ENCODE assay signal across 8 cellular contexts in genomic region chr2:101124684-101125366, GRCh38. TPM values are rescaled to one million over a fixed set of nuclear protein-coding genes. Genes with fewer than 3 reads are reported as not detected.
DNase-seq lines count a peak whose midpoint lies in the region; ATAC-seq, FAIRE-seq and TF ChIP-seq lines count a peak whose summit lies in the region.

No MANE protein-coding gene starts in this region.

- no peaks in the 10 kb centered on the region for H4K20me1 ChIP-seq in endothelial cell of umbilical vein (replicated peaks; ENCODE audit: control insufficient read depth, extremely low read depth, insufficient read depth, low read length)

- H3K27me3 Mint-ChIP-seq in mesothelial cell of epicardium (ENCODE audit: low read depth): no peaks in the 10 kb centered on the region

- no peaks in the 10 kb centered on the region for H3K36me3 Mint-ChIP-seq in mesothelial cell of epicardium

- no peaks in the 10 kb centered on the region for H3K36me3 ChIP-seq in endothelial cell of umbilical vein (ENCODE audit: control insufficient read depth in 2 of 2, extremely low read depth in 1 of 2, insufficient read depth in 2 of 2, low read length in 2 of 2)
- H3K36me3 ChIP-seq in vagina: no peaks in the 10 kb centered on the region

- H3K4me1 ChIP-seq in endothelial cell of umbilical vein (ENCODE audit: control insufficient read depth, extremely low read depth, insufficient read depth, low read length) (peaks cover 65% of the 10 kb centered on the region), vagina (peaks cover 60% of the 10 kb centered on the region)

- H3K4me1 Mint-ChIP-seq in mesothelial cell of epicardium: peaks cover 17% of the 10 kb centered on the region

- TF ChIP-seq CTCF in endothelial cell of umbilical vein (IDR thresholded peaks at IDR 0.05; ENCODE audit: extremely low read depth in 1 of 2, insufficient read depth in 1 of 2, low read depth in 1 of 2, low read length in 2 of 2) (no peak), mesothelial cell of epicardium (IDR thresholded peaks at IDR 0.05; ENCODE audit: unreplicated experiment) (no peak), vagina (IDR thresholded peaks at IDR 0.05) (no peak)

- H3K9me3 ChIP-seq in endothelial cell of umbilical vein (replicated peaks; ENCODE audit: control insufficient read depth, insufficient read depth, low read length) (no peaks in the 10 kb centered on the region), vagina (no peaks in the 10 kb centered on the region)

- H3K79me2 ChIP-seq in endothelial cell of umbilical vein (ENCODE audit: control insufficient read depth, insufficient read depth, low read length): peaks cover 73% of the 10 kb centered on the region

- no peaks in the 10 kb centered on the region for H3K9me1 ChIP-seq in endothelial cell of umbilical vein (replicated peaks; ENCODE audit: control insufficient read depth, extremely low read depth, insufficient read depth, low read length)

- H3K27ac ChIP-seq in endothelial cell of umbilical vein (ENCODE audit: insufficient read depth, low read depth, low read length) (peak overlapping the region; percentile 99), vagina (peak overlapping the region; percentile 45)

- peak overlapping the region in 1 of 3 experiments; percentile 24 for H3K4me3 ChIP-seq in endothelial cell of umbilical vein (replicated peaks in 1 of 3; ENCODE audit: insufficient read depth in 1 of 3, low read depth in 1 of 3, low read length in 3 of 3)
- no peak overlapping the region for H3K4me3 ChIP-seq in vagina

- POLR2A ChIA-PET in endothelial cell of umbilical vein (lab: Charles Lee): interaction anchor here (1.3 to 2.7 kb wide), 2 partner anchors 26 to 123 kb away, joined by 6 to 12 read pairs; partner anchors contain the start of genes RPL31 and TBC1D8

- no peak for ATAC-seq in HG02642 (IDR thresholded peaks at IDR 0.05; ENCODE audit: poor library complexity, unreplicated experiment)

- peak overlapping the region; percentile 86 for H3K4me2 ChIP-seq in endothelial cell of umbilical vein (ENCODE audit: insufficient read depth, low read length)

- dilution Hi-C loops in endothelial cell of umbilical vein (cut with MboI; ENCODE audit: extremely low pct_ligation_motif_present, low sequenced_read_pairs): loop anchor here (5.0 kb wide), 1 partner anchor 63 kb away; no protein-coding TSS in a partner anchor

- no peaks in the 10 kb centered on the region for H3K9me3 Mint-ChIP-seq in mesothelial cell of epicardium

- CTCF ChIA-PET in endothelial cell of umbilical vein (lab: Charles Lee): interaction anchor here (0.8 to 1.7 kb wide), 7 partner anchors 11 to 88 kb away, joined by 3 to 8 read pairs (median 4); no protein-coding TSS in a partner anchor

- intact Hi-C loops in endothelial cell of umbilical vein (cut with micrococcal nuclease) (loop anchor here (1.0 to 5.0 kb wide), 3 partner anchors 26 to 204 kb away; partner anchors contain the start of gene TBC1D8), vagina (cut with DNase I) (no loop called here)

- BruUV-seq in endothelial cell of umbilical vein (replicated peaks; lab: Mats Ljungman, UMichigan): no TSS peak

- DNase-seq in SIG-M5 treated with dmso at 0.1 percent for 504 hours (lab: John Stamatoyannopoulos, UW; ENCODE audit: unreplicated experiment) (peak; percentile 40), SIG-M5 (lab: John Stamatoyannopoulos, UW) (no peak), endothelial cell of umbilical vein (ENCODE audit: low read depth, low spot score) (peak; percentile 98), mesothelial cell of epicardium (ENCODE audit: low spot score in 2 of 2, unreplicated experiment in 2 of 2) (no peak), vagina (ENCODE audit: extremely low spot score in 2 of 2) (no peak), NCI-H510A treated with DMSO at 0.1 percent for 48 hours (lab: John Stamatoyannopoulos, UW) (no peak)
- DNase-seq in activated effector memory CD4-positive, alpha-beta T cell treated with anti-CD3 and anti-CD28 coated beads, Interleukin-2, amount 50 U/mL, for 16 hours: no peak

- peak; percentile 51 for TF ChIP-seq POLR2A in endothelial cell of umbilical vein (IDR thresholded peaks at IDR 0.05; ENCODE audit: low read depth, low read length)
- TF ChIP-seq POLR2A in vagina (IDR thresholded peaks at IDR 0.05): no peak

- FAIRE-seq in endothelial cell of umbilical vein (lab: Jason Lieb, UNC): peak; percentile 94

- H3K27me3 ChIP-seq in endothelial cell of umbilical vein (ENCODE audit: control insufficient read depth in 2 of 2, insufficient read depth in 2 of 2, low read length in 2 of 2): no peaks in the 10 kb centered on the region
- no peaks in the 10 kb centered on the region for H3K27me3 ChIP-seq in vagina

- H3K9ac ChIP-seq in endothelial cell of umbilical vein (replicated peaks; ENCODE audit: extremely low read depth, insufficient read depth, low read length): peak overlapping the region; percentile 90

- H2AFZ ChIP-seq in endothelial cell of umbilical vein (ENCODE audit: low read depth, low read length): no peak overlapping the region

- H3K27ac Mint-ChIP-seq in mesothelial cell of epicardium: peak overlapping the region; percentile 59

- no peak overlapping the region for H3K4me3 Mint-ChIP-seq in mesothelial cell of epicardium

TF ChIP-seq in endothelial cell of umbilical vein, 7 proteins besides CTCF, POLR2A, EP300 and RAD21:
- TF ChIP-seq POLR2AphosphoS5 (IDR thresholded peaks at IDR 0.05; ENCODE audit: insufficient read depth, low read depth, low read length): peak; percentile 67
- TF ChIP-seq MYC (IDR thresholded peaks at IDR 0.05; ENCODE audit: low read depth, low read length): no peak
- TF ChIP-seq JUN (IDR thresholded peaks at IDR 0.05; ENCODE audit: borderline replicate concordance, insufficient read depth, insufficient read length, low read depth): peak; percentile 81
- TF ChIP-seq GATA2 (IDR thresholded peaks at IDR 0.05; ENCODE audit: insufficient read depth, insufficient read length, low read depth, low read length): peak; percentile 91
- peak; percentile 10 for TF ChIP-seq MAX (IDR thresholded peaks at IDR 0.05; ENCODE audit: insufficient read depth, insufficient read length)
- peak; percentile 93 for TF ChIP-seq FOS (IDR thresholded peaks at IDR 0.05; ENCODE audit: borderline replicate concordance, insufficient read depth, low read length)
- TF ChIP-seq EZH2 (IDR thresholded peaks at IDR 0.05; ENCODE audit: borderline replicate concordance, low read depth, low read length, severe bottlenecking): no peak

RNA-seq across cellular contexts. Expression of gene TBC1D8, which starts 26.4 kb away (rescaled TPM):
- 30.6 and 32.1 TPM in 2 replicates for total RNA-seq in endothelial cell of umbilical vein
- polyA plus RNA-seq in endothelial cell of umbilical vein: 26.0 and 28.5 TPM in 2 replicates
- 14.9 and 17.2 TPM in 2 replicates for polyA plus RNA-seq in endothelial cell of umbilical vein (2011; cell fraction: cytosol; rRNA removed)
- 151 and 159 TPM in 2 replicates for polyA plus RNA-seq in endothelial cell of umbilical vein (2011; cell fraction: nucleus; rRNA removed)
- polyA plus RNA-seq in endothelial cell of umbilical vein (2012): 23.1 and 25.1 TPM in 2 replicates
- 58.0 and 77.9 TPM in 2 replicates for polyA minus RNA-seq in endothelial cell of umbilical vein
- 6.0 TPM for polyA minus RNA-seq in endothelial cell of umbilical vein (2011; cell fraction: cytosol; rRNA and poly(A)+ RNA removed)
- 51.3 and 85.5 TPM in 2 replicates for polyA minus RNA-seq in endothelial cell of umbilical vein (2011; cell fraction: nucleus; rRNA and poly(A)+ RNA removed)
- 11.5 to 13.1 TPM (median 12.7 TPM) in 3 replicates for total RNA-seq in mesothelial cell of epicardium
- 72.2 TPM for total RNA-seq in vagina

Comparison
In these comparisons a context has a peak if more than half of its experiments do, and no peak if none do; other contexts are left out.
1. DNase-seq: peak in SIG-M5 treated with dmso at 0.1 percent for 504 hours (single experiment) and endothelial cell of umbilical vein (single experiment); none in SIG-M5 (single experiment), mesothelial cell of epicardium (0 of 2), vagina (0 of 2), NCI-H510A treated with DMSO at 0.1 percent for 48 hours (single experiment) and activated effector memory CD4-positive, alpha-beta T cell treated with anti-CD3 and anti-CD28 coated beads, Interleukin-2, amount 50 U/mL, for 16 hours (single experiment).